Comparison of ENCODE assay signal across 18 cellular contexts in genomic region chr6:55176958-55177357, GRCh38. TPM values are rescaled to one million over a fixed set of nuclear protein-coding genes. Genes with fewer than 3 reads are reported as not detected.
DNase-seq lines count a peak whose midpoint lies in the region; ATAC-seq and TF ChIP-seq lines count a peak whose summit lies in the region.
"Had no signal": no experiment of that assay in that cellular context is flagged by ENCODE, and none has a peak within 500 bp of the region (broad histone marks: within the 10 kb centered on the region; RNA-seq: fewer than 3 reads in every experiment).

No MANE protein-coding gene starts in this region.

- CTCF ChIA-PET in A673 (lab: Charles Lee): no interaction called here
- CTCF ChIA-PET in CD4-positive, alpha-beta T cell (lab: Charles Lee): no interaction called here

- H3K4me1 Mint-ChIP-seq in CD4-positive, alpha-beta T cell (ENCODE audit: low read depth): no peaks in the 10 kb centered on the region
- H3K4me1 Mint-ChIP-seq: IgD-negative memory B cell had no signal

- H3K27me3 ChIP-seq in A673 (replicated peaks; ENCODE audit: insufficient read depth, low read depth, low read length, poor library complexity) (peaks cover 40% of the 10 kb centered on the region), transverse colon (peaks cover 36% of the 10 kb centered on the region), gastrocnemius medialis (peaks cover 23 to 32% (median 26%) of the 10 kb centered on the region in 3 donors)
- H3K27me3 ChIP-seq in CD4-positive, alpha-beta T cell (ENCODE audit: control insufficient read depth, insufficient read depth, low read length): peaks cover 6% of the 10 kb centered on the region

- no peak overlapping the region for H3K27ac Mint-ChIP-seq in CD4-positive, alpha-beta T cell
- H3K27ac Mint-ChIP-seq: activated T-cell treated with anti-CD3 and anti-CD28 coated beads, Interleukin-2, amount 50 U/mL, for 24 hours; IgD-negative memory B cell; stimulated activated naive CD8-positive, alpha-beta T cell treated with anti-CD3 and anti-CD28 coated beads, Interleukin-15, Interleukin-2, amounts not matched to agents 100 ng/mL and 50 ng/mL, for 24 hours had no signal

- H3K9me3 Mint-ChIP-seq in CD4-positive, alpha-beta T cell: peaks cover 5% of the 10 kb centered on the region
- H3K9me3 Mint-ChIP-seq: stimulated activated naive CD8-positive, alpha-beta T cell treated with anti-CD3 and anti-CD28 coated beads, Interleukin-15, Interleukin-2, amounts not matched to agents 100 ng/mL and 50 ng/mL, for 24 hours had no signal

- peak; percentile 18 for DNase-seq in A673 (ENCODE audit: low spot score)
- DNase-seq in astrocyte of the cerebellum (ENCODE audit: low read depth): peak; percentile 18
- peak; percentile 4 for DNase-seq in kidney glomerular epithelial cell (lab: John Stamatoyannopoulos, UW)
- DNase-seq in NCI-H1436 (lab: John Stamatoyannopoulos, UW): no peak
- no peak for DNase-seq in transverse colon
- no peak for DNase-seq in CD4-positive, alpha-beta T cell
- DNase-seq in gastrocnemius medialis: no peak
- DNase-seq: activated CD4-positive, alpha-beta T cell treated with anti-CD3 and anti-CD28 coated beads for 4 hours; activated T-cell treated with anti-CD3 and anti-CD28 coated beads, Interleukin-2, amount 50 U/mL, for 24 hours; DMS 273 treated with DMSO at 0.1 percent for 48 hours; NCI-H1694 treated with DMSO at 0.1 percent for 48 hours; NCI-H526 treated with DMSO at 0.1 percent for 48 hours; T-helper 2 cell had no signal

- H3K4me3 Mint-ChIP-seq in CD4-positive, alpha-beta T cell: no peak overlapping the region
- H3K4me3 Mint-ChIP-seq: activated T-cell treated with anti-CD3 and anti-CD28 coated beads, Interleukin-2, amount 50 U/mL, for 24 hours; IgD-negative memory B cell; stimulated activated naive CD8-positive, alpha-beta T cell treated with anti-CD3 and anti-CD28 coated beads, Interleukin-15, Interleukin-2, amounts not matched to agents 100 ng/mL and 50 ng/mL, for 24 hours had no signal

- no peaks in the 10 kb centered on the region for H3K9me3 ChIP-seq in A673 (ENCODE audit: low read depth, low read length, poor library complexity, severe bottlenecking)
- no peaks in the 10 kb centered on the region for H3K9me3 ChIP-seq in transverse colon
- H3K9me3 ChIP-seq in CD4-positive, alpha-beta T cell (ENCODE audit: control insufficient read depth, low read length): peaks cover 6% of the 10 kb centered on the region
- no peaks in the 10 kb centered on the region for H3K9me3 ChIP-seq in gastrocnemius medialis

- in situ Hi-C loops in astrocyte of the cerebellum (cut with HindIII; ENCODE audit: low sequenced_read_pairs) (no loop called here), transverse colon (cut with MboI; ENCODE audit: low pct_ligation_motif_present in 1 of 4, low pct_unique_long_range_greater_than_20kb in 1 of 4, low sequenced_read_pairs in 3 of 4) (no loop called here), gastrocnemius medialis (cut with MboI; ENCODE audit: low sequenced_read_pairs in 4 of 4) (no loop called here)

- intact Hi-C loops in A673 (cut with micrococcal nuclease; ENCODE audit: unreplicated experiment): no loop called here
- intact Hi-C loops in transverse colon (cut with DNase I; ENCODE audit: low total_unique reads): no loop called here
- intact Hi-C loops in CD4-positive, alpha-beta T cell (cut with DNase I, micrococcal nuclease): no loop called here
- intact Hi-C loops in gastrocnemius medialis (cut with DNase I; ENCODE audit: low total_unique reads): no loop called here

- no peak for ATAC-seq in CD4-positive, alpha-beta T cell (ENCODE audit: poor library complexity)
- ATAC-seq in gastrocnemius medialis: no peak

- POLR2A ChIA-PET in A673 (lab: Charles Lee; ENCODE audit: low non-redundant PET): no interaction called here
- POLR2A ChIA-PET in CD4-positive, alpha-beta T cell (lab: Charles Lee): no interaction called here

- TF ChIP-seq POLR2A in transverse colon (IDR thresholded peaks at IDR 0.05) (no peak), gastrocnemius medialis (IDR thresholded peaks at IDR 0.05) (no peak)

- no TSS peak for BruUV-seq in A673 (replicated peaks; lab: Mats Ljungman, UMichigan)

- H3K4me3 ChIP-seq in A673 (ENCODE audit: low read depth, low read length, poor library complexity, severe bottlenecking): no peak overlapping the region
- no peak overlapping the region for H3K4me3 ChIP-seq in astrocyte of the cerebellum (ENCODE audit: low read depth, low read length)
- no peak overlapping the region for H3K4me3 ChIP-seq in transverse colon
- no peak overlapping the region for H3K4me3 ChIP-seq in gastrocnemius medialis
- H3K4me3 ChIP-seq: smooth muscle cell had no signal

- H3K27ac ChIP-seq in A673 (ENCODE audit: low read depth, low read length, poor library complexity, severe bottlenecking): no peak overlapping the region
- no peak overlapping the region for H3K27ac ChIP-seq in transverse colon
- H3K27ac ChIP-seq in CD4-positive, alpha-beta T cell (ENCODE audit: low read depth, low read length): no peak overlapping the region
- H3K27ac ChIP-seq in gastrocnemius medialis: no peak overlapping the region

- H3K4me1 ChIP-seq in A673 (ENCODE audit: insufficient read depth, low read length, poor library complexity, severe bottlenecking) (no peaks in the 10 kb centered on the region), transverse colon (peaks cover 0 to 10% (median 1%) of the 10 kb centered on the region in 4 donors), gastrocnemius medialis (peaks cover 0 to 8% of the 10 kb centered on the region in 2 donors)

- H3K36me3 Mint-ChIP-seq in CD4-positive, alpha-beta T cell (ENCODE audit: low read depth): no peaks in the 10 kb centered on the region
- H3K36me3 Mint-ChIP-seq: IgD-negative memory B cell had no signal

- peaks cover 28% of the 10 kb centered on the region for H3K27me3 Mint-ChIP-seq in CD4-positive, alpha-beta T cell

- no peak for TF ChIP-seq EP300 in Ishikawa (IDR thresholded peaks at IDR 0.05; ENCODE audit: borderline replicate concordance)
- no peak for TF ChIP-seq EP300 in transverse colon (IDR thresholded peaks at IDR 0.05; ENCODE audit: low read depth)

- TF ChIP-seq CTCF in A673 (conservative IDR thresholded peaks at IDR 0.05; ENCODE audit: low read depth, low read length) (no peak), astrocyte of the cerebellum (IDR thresholded peaks at IDR 0.05; ENCODE audit: low read depth, low read length, missing control alignments) (no peak), transverse colon (IDR thresholded peaks at IDR 0.05) (no peak), gastrocnemius medialis (IDR thresholded peaks at IDR 0.05 in 4 of 5, conservative IDR thresholded peaks at IDR 0.05 in 1 of 5) (no peak)
- TF ChIP-seq CTCF in CD4-positive, alpha-beta T cell (IDR thresholded peaks at IDR 0.05): no peak

- H3K36me3 ChIP-seq in A673 (ENCODE audit: insufficient read depth, low read length, poor library complexity, severe bottlenecking): no peaks in the 10 kb centered on the region
- H3K36me3 ChIP-seq in transverse colon: no peaks in the 10 kb centered on the region
- H3K36me3 ChIP-seq in gastrocnemius medialis: no peaks in the 10 kb centered on the region

- no peak for TF ChIP-seq RAD21 in Ishikawa (IDR thresholded peaks at IDR 0.05; ENCODE audit: low read depth)

TF ChIP-seq in Ishikawa, 13 proteins besides CTCF, POLR2A, EP300 and RAD21:
- TF ChIP-seq, protein P1, sequence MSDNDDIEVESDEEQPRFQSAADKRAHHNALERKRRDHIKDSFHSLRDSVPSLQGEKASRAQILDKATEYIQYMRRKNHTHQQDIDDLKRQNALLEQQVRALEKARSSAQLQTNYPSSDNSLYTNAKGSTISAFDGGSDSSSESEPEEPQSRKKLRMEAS (IDR thresholded peaks at IDR 0.05): no peak
- no peak for TF ChIP-seq TCF12 (IDR thresholded peaks at IDR 0.05; ENCODE audit: low read depth)
- no peak for TF ChIP-seq NFIC (IDR thresholded peaks at IDR 0.05)
- no peak for TF ChIP-seq EGR1 (IDR thresholded peaks at IDR 0.05)
- TF ChIP-seq CEBPB (IDR thresholded peaks at IDR 0.05): no peak; the same call in 1 of the 2 replicates
- TF ChIP-seq, protein P2, sequence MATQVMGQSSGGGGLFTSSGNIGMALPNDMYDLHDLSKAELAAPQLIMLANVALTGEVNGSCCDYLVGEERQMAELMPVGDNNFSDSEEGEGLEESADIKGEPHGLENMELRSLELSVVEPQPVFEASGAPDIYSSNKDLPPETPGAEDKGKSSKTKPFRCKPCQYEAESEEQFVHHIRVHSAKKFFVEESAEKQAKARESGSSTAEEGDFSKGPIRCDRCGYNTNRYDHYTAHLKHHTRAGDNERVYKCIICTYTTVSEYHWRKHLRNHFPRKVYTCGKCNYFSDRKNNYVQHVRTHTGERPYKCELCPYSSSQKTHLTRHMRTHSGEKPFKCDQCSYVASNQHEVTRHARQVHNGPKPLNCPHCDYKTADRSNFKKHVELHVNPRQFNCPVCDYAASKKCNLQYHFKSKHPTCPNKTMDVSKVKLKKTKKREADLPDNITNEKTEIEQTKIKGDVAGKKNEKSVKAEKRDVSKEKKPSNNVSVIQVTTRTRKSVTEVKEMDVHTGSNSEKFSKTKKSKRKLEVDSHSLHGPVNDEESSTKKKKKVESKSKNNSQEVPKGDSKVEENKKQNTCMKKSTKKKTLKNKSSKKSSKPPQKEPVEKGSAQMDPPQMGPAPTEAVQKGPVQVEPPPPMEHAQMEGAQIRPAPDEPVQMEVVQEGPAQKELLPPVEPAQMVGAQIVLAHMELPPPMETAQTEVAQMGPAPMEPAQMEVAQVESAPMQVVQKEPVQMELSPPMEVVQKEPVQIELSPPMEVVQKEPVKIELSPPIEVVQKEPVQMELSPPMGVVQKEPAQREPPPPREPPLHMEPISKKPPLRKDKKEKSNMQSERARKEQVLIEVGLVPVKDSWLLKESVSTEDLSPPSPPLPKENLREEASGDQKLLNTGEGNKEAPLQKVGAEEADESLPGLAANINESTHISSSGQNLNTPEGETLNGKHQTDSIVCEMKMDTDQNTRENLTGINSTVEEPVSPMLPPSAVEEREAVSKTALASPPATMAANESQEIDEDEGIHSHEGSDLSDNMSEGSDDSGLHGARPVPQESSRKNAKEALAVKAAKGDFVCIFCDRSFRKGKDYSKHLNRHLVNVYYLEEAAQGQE (IDR thresholded peaks at IDR 0.05; ENCODE audit: low read depth): peak; percentile 87
TF ChIP-seq in Ishikawa: peak in this region for 1.

RNA-seq across cellular contexts. Expression of gene HCRTR2, which starts 2.6 kb away (rescaled TPM):
- total RNA-seq in A673 (2021): not detected in 2 replicates
- not detected for total RNA-seq in transverse colon
- not detected for total RNA-seq in CD4-positive, alpha-beta T cell
- total RNA-seq in gastrocnemius medialis: not detected
- total RNA-seq: dermis microvascular lymphatic vessel endothelial cell had no signal

Comparison
In these comparisons a context has a peak if more than half of its experiments do, and no peak if none do; other contexts are left out.
1. DNase-seq: peak in A673 (single experiment), astrocyte of the cerebellum (single experiment) and kidney glomerular epithelial cell (single experiment); none in NCI-H1436 (single experiment), transverse colon (single experiment), CD4-positive, alpha-beta T cell (0 of 10) and gastrocnemius medialis (0 of 2).